In the genomic region with DNA sequence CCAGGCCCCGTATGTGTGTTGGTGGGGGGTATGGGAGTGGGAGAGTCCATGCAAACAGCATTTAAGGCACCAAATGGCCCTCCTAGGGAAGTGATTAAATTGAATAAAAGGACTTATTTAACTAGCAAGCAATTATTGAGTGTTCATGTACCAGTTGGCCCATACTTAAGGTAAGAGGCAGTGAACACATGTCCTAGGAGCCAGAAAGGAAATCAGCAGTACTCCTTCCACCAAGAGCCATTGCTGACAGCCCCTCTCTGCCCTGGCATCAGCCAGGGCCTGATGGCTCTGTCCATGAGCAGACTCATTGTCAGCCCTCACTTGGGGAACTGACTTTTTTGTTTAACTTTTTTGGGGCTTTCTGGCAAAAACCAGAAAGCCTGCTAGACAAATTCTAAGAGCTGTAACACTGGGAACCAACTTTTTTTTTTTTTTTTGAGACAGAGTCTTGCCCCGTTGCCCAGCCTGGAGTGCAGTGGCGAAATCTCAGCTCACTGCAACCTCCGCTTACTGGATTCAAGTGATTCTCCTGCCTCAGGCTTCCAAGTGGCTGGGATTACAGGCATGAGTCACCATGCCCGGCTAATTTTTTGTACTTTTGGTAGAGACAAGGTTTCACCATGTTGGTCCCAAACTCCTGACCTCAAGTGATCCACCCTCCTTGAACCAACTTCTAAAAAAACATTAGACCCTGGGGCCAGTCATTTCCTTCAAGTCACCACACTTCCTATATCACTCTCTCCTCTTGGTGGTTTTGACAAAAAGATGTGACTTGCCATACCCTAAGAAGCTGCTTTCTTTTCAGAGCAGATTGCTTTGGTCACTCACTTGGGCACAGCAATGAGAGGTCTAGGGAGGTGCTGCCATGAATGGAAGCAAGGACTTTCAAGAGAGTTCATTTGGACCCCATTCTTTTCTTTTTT, we compare ENCODE assay signal across 3 cellular contexts.
TF ChIP-seq lines count a peak whose summit lies in the region.

No MANE protein-coding gene starts in this region.

TF ChIP-seq in HEK293, 187 proteins besides CTCF, POLR2A, EP300 and RAD21:
- TF ChIP-seq GFI1B (tag by site-specific recombination; IDR thresholded peaks at IDR 0.05): peak; percentile 29; the same call in 1 of the 2 replicates
- TF ChIP-seq, protein P1, sequence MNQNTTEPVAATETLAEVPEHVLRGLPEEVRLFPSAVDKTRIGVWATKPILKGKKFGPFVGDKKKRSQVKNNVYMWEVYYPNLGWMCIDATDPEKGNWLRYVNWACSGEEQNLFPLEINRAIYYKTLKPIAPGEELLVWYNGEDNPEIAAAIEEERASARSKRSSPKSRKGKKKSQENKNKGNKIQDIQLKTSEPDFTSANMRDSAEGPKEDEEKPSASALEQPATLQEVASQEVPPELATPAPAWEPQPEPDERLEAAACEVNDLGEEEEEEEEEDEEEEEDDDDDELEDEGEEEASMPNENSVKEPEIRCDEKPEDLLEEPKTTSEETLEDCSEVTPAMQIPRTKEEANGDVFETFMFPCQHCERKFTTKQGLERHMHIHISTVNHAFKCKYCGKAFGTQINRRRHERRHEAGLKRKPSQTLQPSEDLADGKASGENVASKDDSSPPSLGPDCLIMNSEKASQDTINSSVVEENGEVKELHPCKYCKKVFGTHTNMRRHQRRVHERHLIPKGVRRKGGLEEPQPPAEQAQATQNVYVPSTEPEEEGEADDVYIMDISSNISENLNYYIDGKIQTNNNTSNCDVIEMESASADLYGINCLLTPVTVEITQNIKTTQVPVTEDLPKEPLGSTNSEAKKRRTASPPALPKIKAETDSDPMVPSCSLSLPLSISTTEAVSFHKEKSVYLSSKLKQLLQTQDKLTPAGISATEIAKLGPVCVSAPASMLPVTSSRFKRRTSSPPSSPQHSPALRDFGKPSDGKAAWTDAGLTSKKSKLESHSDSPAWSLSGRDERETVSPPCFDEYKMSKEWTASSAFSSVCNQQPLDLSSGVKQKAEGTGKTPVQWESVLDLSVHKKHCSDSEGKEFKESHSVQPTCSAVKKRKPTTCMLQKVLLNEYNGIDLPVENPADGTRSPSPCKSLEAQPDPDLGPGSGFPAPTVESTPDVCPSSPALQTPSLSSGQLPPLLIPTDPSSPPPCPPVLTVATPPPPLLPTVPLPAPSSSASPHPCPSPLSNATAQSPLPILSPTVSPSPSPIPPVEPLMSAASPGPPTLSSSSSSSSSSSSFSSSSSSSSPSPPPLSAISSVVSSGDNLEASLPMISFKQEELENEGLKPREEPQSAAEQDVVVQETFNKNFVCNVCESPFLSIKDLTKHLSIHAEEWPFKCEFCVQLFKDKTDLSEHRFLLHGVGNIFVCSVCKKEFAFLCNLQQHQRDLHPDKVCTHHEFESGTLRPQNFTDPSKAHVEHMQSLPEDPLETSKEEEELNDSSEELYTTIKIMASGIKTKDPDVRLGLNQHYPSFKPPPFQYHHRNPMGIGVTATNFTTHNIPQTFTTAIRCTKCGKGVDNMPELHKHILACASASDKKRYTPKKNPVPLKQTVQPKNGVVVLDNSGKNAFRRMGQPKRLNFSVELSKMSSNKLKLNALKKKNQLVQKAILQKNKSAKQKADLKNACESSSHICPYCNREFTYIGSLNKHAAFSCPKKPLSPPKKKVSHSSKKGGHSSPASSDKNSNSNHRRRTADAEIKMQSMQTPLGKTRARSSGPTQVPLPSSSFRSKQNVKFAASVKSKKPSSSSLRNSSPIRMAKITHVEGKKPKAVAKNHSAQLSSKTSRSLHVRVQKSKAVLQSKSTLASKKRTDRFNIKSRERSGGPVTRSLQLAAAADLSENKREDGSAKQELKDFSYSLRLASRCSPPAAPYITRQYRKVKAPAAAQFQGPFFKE (tag by site-specific recombination; IDR thresholded peaks at IDR 0.05; ENCODE audit: borderline replicate concordance): no peak
- no peak for TF ChIP-seq ZNF677 (tag by site-specific recombination; IDR thresholded peaks at IDR 0.05)
- TF ChIP-seq ZNF146 (tag by site-specific recombination; IDR thresholded peaks at IDR 0.05): no peak
- TF ChIP-seq SCRT2 (tag by site-specific recombination; IDR thresholded peaks at IDR 0.05): no peak
- TF ChIP-seq ZNF132 (tag by site-specific recombination; IDR thresholded peaks at IDR 0.05; ENCODE audit: borderline replicate concordance): no peak

TF ChIP-seq in HepG2, 621 proteins besides CTCF, POLR2A, EP300 and RAD21 (continues in another document):
- TF ChIP-seq ZNF317 (CRISPR knock-in tag; IDR thresholded peaks at IDR 0.05) (0 out of 2 replicates have a peak, but pooled peaks have one; percentile 37), ZNF597 (CRISPR knock-in tag; IDR thresholded peaks at IDR 0.05) (no peak), HNRNPK (IDR thresholded peaks at IDR 0.05; ENCODE audit: low read depth, low read length, poor library complexity, severe bottlenecking) (no peak), ZXDC (CRISPR knock-in tag; IDR thresholded peaks at IDR 0.05) (no peak), CREM (IDR thresholded peaks at IDR 0.05) (no peak), CREM (CRISPR knock-in tag; IDR thresholded peaks at IDR 0.05) (no peak), ZNF414 (CRISPR knock-in tag; IDR thresholded peaks at IDR 0.05) (no peak), SMARCE1 (IDR thresholded peaks at IDR 0.05; ENCODE audit: borderline replicate concordance) (no peak), FOXA3 (CRISPR knock-in tag; IDR thresholded peaks at IDR 0.05) (no peak), TEAD3 (CRISPR knock-in tag; optimal IDR thresholded peaks at IDR 0.05; ENCODE audit: borderline replicate concordance) (peak; percentile 28), ZFP82 (CRISPR knock-in tag; IDR thresholded peaks at IDR 0.05; ENCODE audit: borderline replicate concordance) (no peak), ZMYM3 (CRISPR knock-in tag; IDR thresholded peaks at IDR 0.05) (no peak), KDM5B (CRISPR knock-in tag; IDR thresholded peaks at IDR 0.05; ENCODE audit: borderline replicate concordance) (no peak), FOSL2 (CRISPR knock-in tag; IDR thresholded peaks at IDR 0.05) (peak; percentile 48; the same call in 1 of the 2 replicates), MXI1 (IDR thresholded peaks at IDR 0.05; ENCODE audit: borderline replicate concordance, low read depth, low read length) (no peak)
- TF ChIP-seq, protein P2, sequence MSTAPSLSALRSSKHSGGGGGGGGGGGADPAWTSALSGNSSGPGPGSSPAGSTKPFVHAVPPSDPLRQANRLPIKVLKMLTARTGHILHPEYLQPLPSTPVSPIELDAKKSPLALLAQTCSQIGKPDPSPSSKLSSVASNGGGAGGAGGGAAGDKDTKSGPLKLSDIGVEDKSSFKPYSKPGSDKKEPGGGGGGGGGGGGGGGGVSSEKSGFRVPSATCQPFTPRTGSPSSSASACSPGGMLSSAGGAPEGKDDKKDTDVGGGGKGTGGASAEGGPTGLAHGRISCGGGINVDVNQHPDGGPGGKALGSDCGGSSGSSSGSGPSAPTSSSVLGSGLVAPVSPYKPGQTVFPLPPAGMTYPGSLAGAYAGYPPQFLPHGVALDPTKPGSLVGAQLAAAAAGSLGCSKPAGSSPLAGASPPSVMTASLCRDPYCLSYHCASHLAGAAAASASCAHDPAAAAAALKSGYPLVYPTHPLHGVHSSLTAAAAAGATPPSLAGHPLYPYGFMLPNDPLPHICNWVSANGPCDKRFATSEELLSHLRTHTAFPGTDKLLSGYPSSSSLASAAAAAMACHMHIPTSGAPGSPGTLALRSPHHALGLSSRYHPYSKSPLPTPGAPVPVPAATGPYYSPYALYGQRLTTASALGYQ (CRISPR knock-in tag; IDR thresholded peaks at IDR 0.05): no peak

TF ChIP-seq in GM23338, 12 proteins besides CTCF, POLR2A, EP300 and RAD21:
- TF ChIP-seq STAT1 (IDR thresholded peaks at IDR 0.05; ENCODE audit: unreplicated experiment) (no peak), CREB1 (CRISPR knock-in tag; IDR thresholded peaks at IDR 0.05; ENCODE audit: low read depth) (no peak), EZH2 (IDR thresholded peaks at IDR 0.05; ENCODE audit: low read depth, unreplicated experiment) (no peak), POLR2AphosphoS5 (IDR thresholded peaks at IDR 0.05; ENCODE audit: low read depth) (no peak), REST (IDR thresholded peaks at IDR 0.05; ENCODE audit: unreplicated experiment) (no peak), NANOG (IDR thresholded peaks at IDR 0.05; ENCODE audit: borderline replicate concordance) (no peak), ZNF462 (CRISPR knock-in tag; IDR thresholded peaks at IDR 0.05) (no peak), EZH2phosphoT487 (IDR thresholded peaks at IDR 0.05; ENCODE audit: unreplicated experiment) (no peak), ZNF331 (CRISPR knock-in tag; IDR thresholded peaks at IDR 0.05; ENCODE audit: low read depth) (no peak), JUNB (IDR thresholded peaks at IDR 0.05; ENCODE audit: unreplicated experiment) (no peak), ZNF114 (CRISPR knock-in tag; IDR thresholded peaks at IDR 0.05) (no peak)
- TF ChIP-seq, protein P3, sequence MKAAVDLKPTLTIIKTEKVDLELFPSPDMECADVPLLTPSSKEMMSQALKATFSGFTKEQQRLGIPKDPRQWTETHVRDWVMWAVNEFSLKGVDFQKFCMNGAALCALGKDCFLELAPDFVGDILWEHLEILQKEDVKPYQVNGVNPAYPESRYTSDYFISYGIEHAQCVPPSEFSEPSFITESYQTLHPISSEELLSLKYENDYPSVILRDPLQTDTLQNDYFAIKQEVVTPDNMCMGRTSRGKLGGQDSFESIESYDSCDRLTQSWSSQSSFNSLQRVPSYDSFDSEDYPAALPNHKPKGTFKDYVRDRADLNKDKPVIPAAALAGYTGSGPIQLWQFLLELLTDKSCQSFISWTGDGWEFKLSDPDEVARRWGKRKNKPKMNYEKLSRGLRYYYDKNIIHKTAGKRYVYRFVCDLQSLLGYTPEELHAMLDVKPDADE (IDR thresholded peaks at IDR 0.05): no peak
